ENCODE assay signal across 8 cellular contexts in the genomic region with DNA sequence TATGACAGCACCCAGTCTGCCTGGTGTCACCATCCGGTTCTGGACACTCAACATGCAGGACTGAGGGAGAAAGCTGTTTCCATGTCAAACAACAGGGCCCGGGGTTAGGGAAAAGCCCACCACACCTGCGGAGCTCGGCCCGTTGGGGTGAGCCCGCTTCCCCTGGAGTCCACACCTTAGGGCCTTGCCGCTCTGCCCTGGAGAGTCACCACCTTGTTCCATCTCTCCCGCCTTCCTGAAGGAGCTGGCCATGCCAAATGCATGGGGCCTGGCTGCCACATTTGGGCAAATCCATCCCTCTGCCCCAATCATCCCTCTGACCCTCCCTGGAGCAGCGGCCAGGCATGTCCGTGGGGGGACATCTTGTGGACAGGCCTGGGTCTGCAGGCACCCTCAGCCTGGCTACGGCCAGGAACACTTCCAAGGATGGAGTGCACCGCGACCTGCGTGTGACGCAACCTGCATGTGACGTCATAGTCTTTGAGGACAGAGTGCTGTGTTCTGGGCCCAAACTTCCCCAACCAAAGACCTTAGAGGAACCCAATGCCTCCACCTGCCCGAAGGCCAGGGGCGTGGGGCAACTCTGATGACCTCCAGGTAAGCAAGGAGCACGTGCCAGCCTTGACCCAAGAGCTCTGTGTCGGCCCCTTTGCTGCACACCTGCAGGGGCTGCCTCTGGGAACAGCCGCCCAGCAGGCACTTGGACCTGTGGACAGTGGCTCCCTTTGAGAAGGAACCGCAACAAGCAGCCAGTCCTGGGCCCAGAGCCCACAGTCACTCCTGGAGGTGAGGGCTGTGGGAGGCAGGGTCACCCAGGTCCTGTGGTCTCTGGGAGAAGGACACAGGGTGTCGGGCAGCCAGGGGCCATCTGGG. TPM values are rescaled to one million over a fixed set of nuclear protein-coding genes. Genes with fewer than 3 reads are reported as not detected.
DNase-seq lines count a peak whose midpoint lies in the region; ATAC-seq and TF ChIP-seq lines count a peak whose summit lies in the region.

No MANE protein-coding gene starts in this region.

- H3K9me3 Mint-ChIP-seq in activated naive CD4-positive, alpha-beta T cell treated with anti-CD3 and anti-CD28 coated beads, Interleukin-2, amount 10 ng/mL, durations not matched to agents 7 days and 5 days, result no peaks in the 10 kb centered on the region
- H3K9me3 Mint-ChIP-seq in neural progenitor cell, result no peaks in the 10 kb centered on the region

- H3F3A ChIP-seq in neural progenitor cell (ENCODE audit: low read depth), result peaks cover 3% of the 10 kb centered on the region

- H3K4me3 ChIP-seq in neural progenitor cell, result no peak overlapping the region

- peak; percentile 67 for TF ChIP-seq CTCF in neural progenitor cell (IDR thresholded peaks at IDR 0.05)

- peaks cover 7% of the 10 kb centered on the region for H3K36me3 Mint-ChIP-seq in activated naive CD4-positive, alpha-beta T cell treated with anti-CD3 and anti-CD28 coated beads, Interleukin-2, amount 10 ng/mL, durations not matched to agents 7 days and 5 days
- peaks cover 6% of the 10 kb centered on the region for H3K36me3 Mint-ChIP-seq in neural progenitor cell

- H2AFZ ChIP-seq in neural progenitor cell (replicated peaks), result no peak overlapping the region

- no peak for ATAC-seq in GM21619 (IDR thresholded peaks at IDR 0.05; ENCODE audit: unreplicated experiment)

- DNase-seq in activated naive CD4-positive, alpha-beta T cell treated with anti-CD3 and anti-CD28 coated beads, Interleukin-2, amount 10 ng/mL, durations not matched to agents 7 days and 5 days, result no peak
- DNase-seq in activated naive CD4-positive, alpha-beta T cell treated with Interleukin-2 at 50 U/mL for 16 hours, result no peak
- DNase-seq in SK-MEL-5 (ENCODE audit: low read depth, low spot score), result peak; percentile 56
- DNase-seq in erythroblast (lab: John Stamatoyannopoulos, UW), result peak; percentile 43 to 56
- peak; percentile 83 for DNase-seq in neural progenitor cell (ENCODE audit: low spot score)
- no peak for DNase-seq in NCI-H2081 (lab: John Stamatoyannopoulos, UW)
- no peak for DNase-seq in dedifferentiated amniotic fluid mesenchymal stem cell (ENCODE audit: extremely low spot score)

- no peaks in the 10 kb centered on the region for H3K36me3 ChIP-seq in neural progenitor cell

- no peaks in the 10 kb centered on the region for H3K9me3 ChIP-seq in neural progenitor cell (ENCODE audit: low read depth)

- H3K4me2 ChIP-seq in neural progenitor cell, result peak overlapping the region; percentile 93

- H3K27ac ChIP-seq in neural progenitor cell, result no peak overlapping the region

- peak overlapping the region; percentile 77 for H3K4me3 Mint-ChIP-seq in activated naive CD4-positive, alpha-beta T cell treated with anti-CD3 and anti-CD28 coated beads, Interleukin-2, amount 10 ng/mL, durations not matched to agents 7 days and 5 days
- peak overlapping the region; percentile 87 for H3K4me3 Mint-ChIP-seq in neural progenitor cell

- CTCF ChIA-PET in activated naive CD4-positive, alpha-beta T cell treated with anti-CD3 and anti-CD28 coated beads, Interleukin-2, amount 10 ng/mL, durations not matched to agents 7 days and 5 days (lab: Charles Lee), result no interaction called here

- peaks cover 21% of the 10 kb centered on the region for H3K27me3 Mint-ChIP-seq in activated naive CD4-positive, alpha-beta T cell treated with anti-CD3 and anti-CD28 coated beads, Interleukin-2, amount 10 ng/mL, durations not matched to agents 7 days and 5 days
- H3K27me3 Mint-ChIP-seq in neural progenitor cell (ENCODE audit: insufficient read depth, low read depth), result peaks cover 8% of the 10 kb centered on the region

- H3K9ac ChIP-seq in neural progenitor cell, result no peak overlapping the region

- H3K27me3 ChIP-seq in neural progenitor cell, result peaks cover 27% of the 10 kb centered on the region

- TF ChIP-seq POLR2A in erythroblast (IDR thresholded peaks at IDR 0.05; ENCODE audit: low read length), result no peak

- H3K27ac Mint-ChIP-seq in activated naive CD4-positive, alpha-beta T cell treated with anti-CD3 and anti-CD28 coated beads, Interleukin-2, amount 10 ng/mL, durations not matched to agents 7 days and 5 days, result peak overlapping the region; percentile 67
- H3K27ac Mint-ChIP-seq in neural progenitor cell, result peak overlapping the region; percentile 55

- in situ Hi-C loops in SK-MEL-5 (cut with HindIII; ENCODE audit: low pct_unique_long_range_greater_than_20kb, low sequenced_read_pairs), result no loop called here

- peaks cover 26% of the 10 kb centered on the region for H4K20me1 ChIP-seq in neural progenitor cell (ENCODE audit: low read depth)

- H3K4me1 ChIP-seq in neural progenitor cell, result peaks cover 9% of the 10 kb centered on the region

- no peaks in the 10 kb centered on the region for H3K79me2 ChIP-seq in neural progenitor cell (ENCODE audit: low read depth)

- peaks cover 38% of the 10 kb centered on the region for H3K4me1 Mint-ChIP-seq in activated naive CD4-positive, alpha-beta T cell treated with anti-CD3 and anti-CD28 coated beads, Interleukin-2, amount 10 ng/mL, durations not matched to agents 7 days and 5 days
- peaks cover 15% of the 10 kb centered on the region for H3K4me1 Mint-ChIP-seq in neural progenitor cell

RNA-seq across cellular contexts. Expression of gene CABLES2, which starts 1.7 kb away (rescaled TPM):
- total RNA-seq in SK-MEL-5 (2014; rRNA removed; shearing (Covaris generic)), result 2.9 TPM in 2 replicates
- polyA plus RNA-seq in SK-MEL-5 (2015; cell fraction: cytosol; rRNA removed), result 6.1 and 9.5 TPM in 2 replicates
- 8.1 and 8.6 TPM in 2 replicates for polyA plus RNA-seq in SK-MEL-5 (2015; cell fraction: nucleus; rRNA removed)
- 8.1 and 13.8 TPM in 2 replicates for total RNA-seq in neural progenitor cell (ENCODE audit: low replicate concordance)

RNA-seq across cellular contexts. Expression of gene RPS21, which starts 18.4 kb away (rescaled TPM):
- 1,088 and 1,497 TPM in 2 replicates for total RNA-seq in SK-MEL-5 (2014; rRNA removed; shearing (Covaris generic))
- 2,008 and 2,458 TPM in 2 replicates for polyA plus RNA-seq in SK-MEL-5 (2015; cell fraction: cytosol; rRNA removed)
- 362 and 423 TPM in 2 replicates for polyA plus RNA-seq in SK-MEL-5 (2015; cell fraction: nucleus; rRNA removed)
- 1,629 and 1,765 TPM in 2 replicates for total RNA-seq in neural progenitor cell (ENCODE audit: low replicate concordance)

RNA-seq across cellular contexts. Expression of gene RBBP8NL, which starts 22.0 kb away (rescaled TPM):
- 0.03 TPM in 1 of 2 replicates, not detected in the other for total RNA-seq in SK-MEL-5 (2014; rRNA removed; shearing (Covaris generic))
- polyA plus RNA-seq in SK-MEL-5 (2015; cell fraction: cytosol; rRNA removed), result 0.03 TPM in 1 of 2 replicates, not detected in the other
- polyA plus RNA-seq in SK-MEL-5 (2015; cell fraction: nucleus; rRNA removed), result not detected in 2 replicates
- 0.03 TPM in 1 of 2 replicates, not detected in the other for total RNA-seq in neural progenitor cell (ENCODE audit: low replicate concordance)

RNA-seq across cellular contexts. Expression of gene LAMA5, which starts 38.2 kb away (rescaled TPM):
- total RNA-seq in SK-MEL-5 (2014; rRNA removed; shearing (Covaris generic)), result 4.1 and 6.8 TPM in 2 replicates
- 20.9 and 24.3 TPM in 2 replicates for polyA plus RNA-seq in SK-MEL-5 (2015; cell fraction: cytosol; rRNA removed)
- 103 and 129 TPM in 2 replicates for polyA plus RNA-seq in SK-MEL-5 (2015; cell fraction: nucleus; rRNA removed)
- 12.1 and 63.9 TPM in 2 replicates for total RNA-seq in neural progenitor cell (ENCODE audit: low replicate concordance)

Comparison
In these comparisons a context has a peak if more than half of its experiments do, and no peak if none do; other contexts are left out.
1. DNase-seq: peak in SK-MEL-5 (single experiment), erythroblast (2 of 2) and neural progenitor cell (single experiment); none in activated naive CD4-positive, alpha-beta T cell treated with anti-CD3 and anti-CD28 coated beads, Interleukin-2, amount 10 ng/mL, durations not matched to agents 7 days and 5 days (single experiment), activated naive CD4-positive, alpha-beta T cell treated with Interleukin-2 at 50 U/mL for 16 hours (single experiment), NCI-H2081 (0 of 2) and dedifferentiated amniotic fluid mesenchymal stem cell (single experiment).